Comparison of ENCODE assay signal across 14 cellular contexts in genomic region chr22:43733138-43733537, GRCh38.
A peak's percentile ranks its signal among the peaks of the same experiment; 100 is the strongest.
DNase-seq lines count a peak whose midpoint lies in the region; TF ChIP-seq lines count a peak whose summit lies in the region.
"Had no signal": no experiment of that assay in that cellular context is flagged by ENCODE, and none has a peak within 500 bp of the region (broad histone marks: within the 10 kb centered on the region; RNA-seq: fewer than 3 reads in every experiment).

No MANE protein-coding gene starts in this region.

- H2AFZ ChIP-seq in neuronal stem cell (ENCODE audit: low read length), result no peak overlapping the region

- H4K8ac ChIP-seq in neuronal stem cell (ENCODE audit: low read depth, low read length), result no peak overlapping the region

- H3K4me3 ChIP-seq in HEK293 (ENCODE audit: low read depth, low read length) (no peak overlapping the region), esophagus muscularis mucosa (no peak overlapping the region), neuronal stem cell (ENCODE audit: low read length in 2 of 2) (no peak overlapping the region)
- H3K4me3 ChIP-seq: BLaER1 treated with 17β-estradiol and CSF1 and Interleukin-3, amounts not matched to agents 10 nM and 100 nM had no signal

- no peak overlapping the region for H3K4me2 ChIP-seq in neuronal stem cell (ENCODE audit: insufficient read depth, low read length, poor library complexity, severe bottlenecking)
- H3K4me2 ChIP-seq: BLaER1 treated with 17β-estradiol and CSF1 and Interleukin-3, amounts not matched to agents 10 nM and 100 nM had no signal

- no peaks in the 10 kb centered on the region for H3K9me3 ChIP-seq in HEK293 (ENCODE audit: control insufficient read depth, insufficient read depth, low read depth, low read length)
- no peaks in the 10 kb centered on the region for H3K9me3 ChIP-seq in esophagus muscularis mucosa
- H3K9me3 ChIP-seq in neuronal stem cell (replicated peaks in 1 of 2; ENCODE audit: control insufficient read depth in 2 of 2, insufficient read depth in 1 of 2, low read depth in 1 of 2, low read length in 2 of 2), result no peaks in the 10 kb centered on the region
- H3K9me3 ChIP-seq: BLaER1 treated with 17β-estradiol and CSF1 and Interleukin-3, amounts not matched to agents 10 nM and 100 nM had no signal

- H3K9ac ChIP-seq in neuronal stem cell (ENCODE audit: low read depth, low read length, poor library complexity), result peak overlapping the region; percentile 3
- H3K9ac ChIP-seq: BLaER1 treated with 17β-estradiol and CSF1 and Interleukin-3, amounts not matched to agents 10 nM and 100 nM had no signal

- H3K4ac ChIP-seq in neuronal stem cell (ENCODE audit: low read length), result no peak overlapping the region

- TF ChIP-seq CTCF in HEK293 (tag by site-specific recombination; IDR thresholded peaks at IDR 0.05), result no peak
- TF ChIP-seq CTCF in esophagus muscularis mucosa (IDR thresholded peaks at IDR 0.05), result no peak

- H3K4me1 ChIP-seq in HEK293 (ENCODE audit: control insufficient read depth, insufficient read depth, low read length) (peaks cover 10% of the 10 kb centered on the region; the same call in 1 of the 2 replicates), esophagus muscularis mucosa (no peaks in the 10 kb centered on the region), neuronal stem cell (ENCODE audit: control insufficient read depth in 2 of 2, insufficient read depth in 1 of 2, low read depth in 1 of 2, low read length in 2 of 2) (no peaks in the 10 kb centered on the region)
- H3K4me1 ChIP-seq: BLaER1 treated with 17β-estradiol and CSF1 and Interleukin-3, amounts not matched to agents 10 nM and 100 nM had no signal

- H3K36me3 ChIP-seq in HEK293 (ENCODE audit: control insufficient read depth in 2 of 2, insufficient read depth in 1 of 2, low read length in 2 of 2) (no peaks in the 10 kb centered on the region), esophagus muscularis mucosa (no peaks in the 10 kb centered on the region), neuronal stem cell (replicated peaks in 1 of 2; ENCODE audit: control insufficient read depth in 2 of 2, insufficient read depth in 2 of 2, low read length in 2 of 2) (peaks cover 0 to 3% of the 10 kb centered on the region in 2 donors)
- H3K36me3 ChIP-seq: BLaER1 treated with 17β-estradiol and CSF1 and Interleukin-3, amounts not matched to agents 10 nM and 100 nM had no signal

- no peak for TF ChIP-seq EP300 in esophagus muscularis mucosa (IDR thresholded peaks at IDR 0.05)

- H2BK15ac ChIP-seq in neuronal stem cell (ENCODE audit: low read length), result no peak overlapping the region

- H4K91ac ChIP-seq in neuronal stem cell (ENCODE audit: low read depth, low read length, poor library complexity), result no peak overlapping the region

- POLR2A ChIA-PET in HEK293 (lab: Yijun Ruan, JAX), result no interaction called here

- H3K27me3 ChIP-seq in esophagus muscularis mucosa (no peaks in the 10 kb centered on the region), neuronal stem cell (ENCODE audit: control insufficient read depth in 3 of 3, insufficient read depth in 3 of 3, low read depth in 1 of 3, low read length in 3 of 3) (no peaks in the 10 kb centered on the region)
- H3K27me3 ChIP-seq: BLaER1 treated with 17β-estradiol and CSF1 and Interleukin-3, amounts not matched to agents 10 nM and 100 nM had no signal

- peaks cover 1% of the 10 kb centered on the region for H3K79me1 ChIP-seq in neuronal stem cell (ENCODE audit: low read depth, low read length)

- no peak overlapping the region for H2BK5ac ChIP-seq in neuronal stem cell (ENCODE audit: low read length)

- intact Hi-C loops in esophagus muscularis mucosa (cut with DNase I), result no loop called here

- DNase-seq in NCI-H2171 (lab: John Stamatoyannopoulos, UW), result peak; percentile 28
- peak; percentile 57 for DNase-seq in esophagus muscularis mucosa (ENCODE audit: extremely low spot score)
- DNase-seq in neuronal stem cell (ENCODE audit: low spot score), result no peak
- no peak for DNase-seq in amniotic stem cell (lab: John Stamatoyannopoulos, UW)
- no peak for DNase-seq in OCI-M2 (lab: John Stamatoyannopoulos, UW; ENCODE audit: unreplicated experiment)
- no peak for DNase-seq in islet precursor cell
- DNase-seq: Calu3; CD8-positive, alpha-beta T cell; DMS79 treated with DMSO at 0.1 percent for 48 hours; GF-D8; GOT3; H7 had no signal

- TF ChIP-seq POLR2A in esophagus muscularis mucosa (IDR thresholded peaks at IDR 0.05; ENCODE audit: low read depth), result no peak

- no peak overlapping the region for H3K14ac ChIP-seq in neuronal stem cell (ENCODE audit: low read length)

- CTCF ChIA-PET in HEK293 (lab: Yijun Ruan, JAX), result no interaction called here

- no peak overlapping the region for H2BK120ac ChIP-seq in neuronal stem cell (ENCODE audit: low read depth, low read length)

- H3K27ac ChIP-seq in HEK293 (ENCODE audit: extremely low read depth, low read depth, low read length), result no peak overlapping the region
- H3K27ac ChIP-seq in esophagus muscularis mucosa (replicated peaks in 1 of 4), result no peak overlapping the region
- no peak overlapping the region for H3K27ac ChIP-seq in neuronal stem cell (replicated peaks; ENCODE audit: low read length)
- H3K27ac ChIP-seq: BLaER1 treated with 17β-estradiol and CSF1 and Interleukin-3, amounts not matched to agents 10 nM and 100 nM had no signal

- no peak overlapping the region for H3K23ac ChIP-seq in neuronal stem cell (ENCODE audit: low read depth, low read length, poor library complexity)

- H3K18ac ChIP-seq in neuronal stem cell (ENCODE audit: low read length), result no peak overlapping the region

- 64% methylated on average over 2 of the region's 2 CpGs for WGBS in esophagus muscularis mucosa
- WGBS in neuronal stem cell (ENCODE audit: extremely low coverage in 2 of 2, insufficient read length in 2 of 2, insufficient replicate concordance in 1 of 2), 2 donors, result no CpG with 5 or more reads among the region's 2 CpGs

- H2AK5ac ChIP-seq in neuronal stem cell (ENCODE audit: low read depth, low read length), result no peak overlapping the region

- no peak overlapping the region for H2BK12ac ChIP-seq in neuronal stem cell (ENCODE audit: low read length)

TF ChIP-seq in HEK293, 187 proteins besides CTCF, POLR2A, EP300 and RAD21 (continues in another document):
- TF ChIP-seq GLIS1 (tag by site-specific recombination; IDR thresholded peaks at IDR 0.05) (peak; percentile 71), SCRT1 (tag by site-specific recombination; IDR thresholded peaks at IDR 0.05; ENCODE audit: borderline replicate concordance) (peak; percentile 94), SCRT2 (tag by site-specific recombination; IDR thresholded peaks at IDR 0.05) (peak; percentile 84), ZNF18 (tag by site-specific recombination; IDR thresholded peaks at IDR 0.05) (peak; percentile 73), ZNF623 (tag by site-specific recombination; IDR thresholded peaks at IDR 0.05) (no peak), ZNF350 (tag by site-specific recombination; IDR thresholded peaks at IDR 0.05) (no peak), WT1 (tag by site-specific recombination; IDR thresholded peaks at IDR 0.05) (peak; percentile 47; the same call in 1 of the 2 replicates), PRDM6 (tag by site-specific recombination; IDR thresholded peaks at IDR 0.05) (0 out of 2 replicates have a peak, but pooled peaks have one; percentile 1), PRDM4 (tag by site-specific recombination; IDR thresholded peaks at IDR 0.05) (0 out of 2 replicates have a peak, but pooled peaks have one; percentile 28), GFI1B (tag by site-specific recombination; IDR thresholded peaks at IDR 0.05) (0 out of 2 replicates have a peak, but pooled peaks have one; percentile 34), FEZF1 (tag by site-specific recombination; IDR thresholded peaks at IDR 0.05) (peak; percentile 32; the same call in 1 of the 2 replicates)

Comparison
In these comparisons a context has a peak if more than half of its experiments do, and no peak if none do; other contexts are left out.
1. DNase-seq: peak in NCI-H2171 (single experiment) and esophagus muscularis mucosa (single experiment); none in neuronal stem cell (single experiment), amniotic stem cell (single experiment), OCI-M2 (single experiment) and islet precursor cell (single experiment).